Comparison of ENCODE assay signal across 28 cellular contexts in genomic region chr10:107336061-107336460, GRCh38.
"Had no signal": no experiment of that assay in that cellular context is flagged by ENCODE, and none has a peak within 500 bp of the region (broad histone marks: within the 10 kb centered on the region; RNA-seq: fewer than 3 reads in every experiment).

No MANE protein-coding gene starts in this region.

- H3K36me3 ChIP-seq: brain microvascular endothelial cell, esophagus squamous epithelium, gastroesophageal sphincter, heart right ventricle had no signal

- H3K9me3 Mint-ChIP-seq: dendritic cell treated with granulocyte-macrophage colony-stimulating factor and Interleukin-4, amounts not matched to agents 40 ng/mL and 50 ng/mL, for 4 days had no signal

- ATAC-seq: activated T-helper 17 cell treated with anti-CD3 and anti-CD28 coated beads, Interleukin-2, amount 50 U/mL, for 72 hours; effector memory CD8-positive, alpha-beta T cell; gastroesophageal sphincter; heart right ventricle had no signal

- H3K36me3 Mint-ChIP-seq: activated naive CD8-positive, alpha-beta T cell had no signal

- H3K4me1 Mint-ChIP-seq: activated CD4-positive, alpha-beta memory T cell treated with anti-CD3 and anti-CD28 coated beads, Interleukin-2, amount 10 ng/mL, durations not matched to agents 7 days and 5 days; activated CD4-positive, alpha-beta T cell treated with anti-CD3 and anti-CD28 coated beads, Interleukin-2, amount 10 ng/mL, durations not matched to agents 7 days and 5 days; activated T-helper 17 cell treated with anti-CD3 and anti-CD28 coated beads, Interleukin-2, amount 50 U/mL, for 72 hours; central memory CD8-positive, alpha-beta T cell had no signal

- H3K27me3 Mint-ChIP-seq: activated CD4-positive, alpha-beta memory T cell treated with anti-CD3 and anti-CD28 coated beads, Interleukin-2, amount 10 ng/mL, durations not matched to agents 7 days and 5 days; activated CD4-positive, alpha-beta T cell treated with anti-CD3 and anti-CD28 coated beads, Interleukin-2, amount 10 ng/mL, durations not matched to agents 7 days and 5 days; activated naive CD8-positive, alpha-beta T cell; activated T-cell treated with anti-CD3 and anti-CD28 coated beads, Interleukin-2, amount 50 U/mL, for 24 hours; activated T-helper 17 cell treated with anti-CD3 and anti-CD28 coated beads, Interleukin-2, amount 50 U/mL, for 72 hours; central memory CD8-positive, alpha-beta T cell; dendritic cell treated with granulocyte-macrophage colony-stimulating factor and Interleukin-4, amounts not matched to agents 40 ng/mL and 50 ng/mL, for 4 days; effector memory CD8-positive, alpha-beta T cell had no signal

- DNase-seq: activated CD4-positive, alpha-beta memory T cell treated with anti-CD3 and anti-CD28 coated beads, Interleukin-2, amount 10 ng/mL, durations not matched to agents 7 days and 5 days; activated CD4-positive, alpha-beta T cell treated with anti-CD3 and anti-CD28 coated beads for 1 hour; activated CD4-positive, alpha-beta T cell treated with anti-CD3 and anti-CD28 coated beads for 4 hours; activated CD4-positive, alpha-beta T cell treated with anti-CD3 and anti-CD28 coated beads, Interleukin-2, amount 10 ng/mL, durations not matched to agents 7 days and 5 days; activated CD4-positive, alpha-beta T cell treated with anti-CD3 and anti-CD28 coated beads, Interleukin-2, amount 50 U/mL, for 4 hours; activated CD8-positive, alpha-beta memory T cell treated with anti-CD3 and anti-CD28 coated beads, Interleukin-2, amount 50 U/mL, for 48 hours; activated effector memory CD4-positive, alpha-beta T cell treated with Interleukin-2 at 50 U/mL for 16 hours; activated gamma-delta T cell treated with Interleukin-2 at 50 U/mL for 16 hours; activated naive CD4-positive, alpha-beta T cell treated with anti-CD3 and anti-CD28 coated beads, Interleukin-2, amount 50 U/mL, for 16 hours; activated naive CD4-positive, alpha-beta T cell treated with Interleukin-2 at 50 U/mL for 16 hours; activated T-cell treated with anti-CD3 and anti-CD28 coated beads for 4 hours; activated T-cell treated with anti-CD3 and anti-CD28 coated beads, Interleukin-2, amount 50 U/mL, for 24 hours; amniotic stem cell; anterior cingulate cortex; brain microvascular endothelial cell; effector CD4-positive, alpha-beta T cell; effector memory CD8-positive, alpha-beta T cell; esophagus squamous epithelium; foreskin melanocyte; heart right ventricle; T-helper 2 cell had no signal

- H3K4me1 ChIP-seq: esophagus squamous epithelium, gastroesophageal sphincter, heart right ventricle had no signal

- H3K27ac Mint-ChIP-seq: activated CD4-positive, alpha-beta memory T cell treated with anti-CD3 and anti-CD28 coated beads, Interleukin-2, amount 10 ng/mL, durations not matched to agents 7 days and 5 days; activated CD4-positive, alpha-beta T cell treated with anti-CD3 and anti-CD28 coated beads, Interleukin-2, amount 10 ng/mL, durations not matched to agents 7 days and 5 days; activated naive CD8-positive, alpha-beta T cell; activated T-cell treated with anti-CD3 and anti-CD28 coated beads, Interleukin-2, amount 50 U/mL, for 24 hours; activated T-helper 17 cell treated with anti-CD3 and anti-CD28 coated beads, Interleukin-2, amount 50 U/mL, for 72 hours; dendritic cell treated with granulocyte-macrophage colony-stimulating factor and Interleukin-4, amounts not matched to agents 40 ng/mL and 50 ng/mL, for 4 days; effector memory CD8-positive, alpha-beta T cell had no signal

- H3K27ac ChIP-seq: brain microvascular endothelial cell, coronary artery, epithelial cell of prostate, esophagus squamous epithelium, gastroesophageal sphincter, heart right ventricle had no signal

- H3K27me3 ChIP-seq: brain microvascular endothelial cell, esophagus squamous epithelium, gastroesophageal sphincter had no signal

- H3K4me3 ChIP-seq: coronary artery, esophagus squamous epithelium, gastroesophageal sphincter, heart right ventricle had no signal

- H3K4me3 Mint-ChIP-seq: activated CD4-positive, alpha-beta memory T cell treated with anti-CD3 and anti-CD28 coated beads, Interleukin-2, amount 10 ng/mL, durations not matched to agents 7 days and 5 days; activated CD4-positive, alpha-beta T cell treated with anti-CD3 and anti-CD28 coated beads, Interleukin-2, amount 10 ng/mL, durations not matched to agents 7 days and 5 days; activated naive CD8-positive, alpha-beta T cell; activated T-cell treated with anti-CD3 and anti-CD28 coated beads, Interleukin-2, amount 50 U/mL, for 24 hours; activated T-helper 17 cell treated with anti-CD3 and anti-CD28 coated beads, Interleukin-2, amount 50 U/mL, for 72 hours; central memory CD8-positive, alpha-beta T cell; dendritic cell treated with granulocyte-macrophage colony-stimulating factor and Interleukin-4, amounts not matched to agents 40 ng/mL and 50 ng/mL, for 4 days; effector memory CD8-positive, alpha-beta T cell had no signal

- H3K9me3 ChIP-seq: gastroesophageal sphincter had no signal
